9 cellular contexts compared by ENCODE assay signal in genomic region chr19:41927810-41928192, GRCh38. TPM values are rescaled to one million over a fixed set of nuclear protein-coding genes. Genes with fewer than 3 reads are reported as not detected.
DNase-seq lines count a peak whose midpoint lies in the region; ATAC-seq, FAIRE-seq and TF ChIP-seq lines count a peak whose summit lies in the region.
"Had no signal": no experiment of that assay in that cellular context is flagged by ENCODE, and none has a peak within 500 bp of the region (broad histone marks: within the 10 kb centered on the region; RNA-seq: fewer than 3 reads in every experiment).

No MANE protein-coding gene starts in this region.

- peaks cover 3% of the 10 kb centered on the region for H3K36me3 Mint-ChIP-seq in activated naive CD8-positive, alpha-beta T cell
- H3K36me3 Mint-ChIP-seq in type B pancreatic cell: no peaks in the 10 kb centered on the region

- H3K9me1 ChIP-seq in keratinocyte (ENCODE audit: control insufficient read depth, extremely low read depth, insufficient read depth, low read length): no peaks in the 10 kb centered on the region

- no peaks in the 10 kb centered on the region for H3K79me2 ChIP-seq in keratinocyte (ENCODE audit: control insufficient read depth, insufficient read depth, low read length)

- peak overlapping the region; percentile 91 for H3K4me2 ChIP-seq in keratinocyte (ENCODE audit: control insufficient read depth, extremely low read depth, insufficient read depth, low read depth, low read length)

- no peak for FAIRE-seq in keratinocyte (lab: Jason Lieb, UNC)

- H3K36me3 ChIP-seq in keratinocyte (ENCODE audit: control insufficient read depth in 2 of 2, extremely low read depth in 1 of 2, insufficient read depth in 2 of 2, low read length in 2 of 2): no peaks in the 10 kb centered on the region

- H2AFZ ChIP-seq in keratinocyte (ENCODE audit: control insufficient read depth, low read length): no peak overlapping the region

- peaks cover 6% of the 10 kb centered on the region for H3K4me1 ChIP-seq in keratinocyte (ENCODE audit: control insufficient read depth, extremely low read depth, insufficient read depth, low read length)

- no peak for TF ChIP-seq CTCF in keratinocyte (optimal IDR thresholded peaks at IDR 0.05 in 1 of 3, IDR thresholded peaks at IDR 0.05 in 1 of 3, conservative IDR thresholded peaks at IDR 0.05 in 1 of 3; ENCODE audit: extremely low read depth in 1 of 3, insufficient read depth in 2 of 3, low read length in 3 of 3)
- no peak for TF ChIP-seq CTCF in type B pancreatic cell (conservative IDR thresholded peaks at IDR 0.05)

- H3K4me1 Mint-ChIP-seq in activated naive CD8-positive, alpha-beta T cell (ENCODE audit: low read depth): peaks cover 36% of the 10 kb centered on the region
- H3K4me1 Mint-ChIP-seq in type B pancreatic cell (ENCODE audit: unreplicated experiment): peaks cover 7% of the 10 kb centered on the region

- no peaks in the 10 kb centered on the region for H3K27me3 Mint-ChIP-seq in activated naive CD8-positive, alpha-beta T cell
- H3K27me3 Mint-ChIP-seq in type B pancreatic cell: peaks cover 53% of the 10 kb centered on the region

- H3K27ac ChIP-seq in keratinocyte (ENCODE audit: control insufficient read depth, insufficient read depth, low read length): no peak overlapping the region

- H4K20me1 ChIP-seq in keratinocyte (ENCODE audit: control insufficient read depth, extremely low read depth, insufficient read depth, low read length): peaks cover 6% of the 10 kb centered on the region

- peak overlapping the region; percentile 87 for H3K4me3 Mint-ChIP-seq in activated naive CD8-positive, alpha-beta T cell
- H3K4me3 Mint-ChIP-seq in type B pancreatic cell: peak overlapping the region; percentile 75

- DNase-seq in Right ventricle myocardium superior (no peak), cardiac septum (ENCODE audit: low spot score) (no peak), keratinocyte (ENCODE audit: low read depth, low spot score) (no peak), type B pancreatic cell (ENCODE audit: extremely low spot score, unreplicated experiment) (no peak), posterior vena cava (ENCODE audit: low spot score) (no peak), NCI-H1436 (lab: John Stamatoyannopoulos, UW) (no peak), H4 (ENCODE audit: low spot score) (no peak)

- no peak overlapping the region for H3K9ac ChIP-seq in keratinocyte (ENCODE audit: control insufficient read depth, extremely low read depth, insufficient read depth, low read length)

- dilution Hi-C loops in keratinocyte (cut with MboI; ENCODE audit: extremely low pct_ligation_motif_present, low sequenced_read_pairs): no loop called here

- peak; percentile 8 for ATAC-seq in Right ventricle myocardium superior (ENCODE audit: poor library complexity)

- peak overlapping the region in 2 of 3 experiments; percentile 29 to 56 for H3K4me3 ChIP-seq in keratinocyte (ENCODE audit: control insufficient read depth in 2 of 3, extremely low read depth in 1 of 3, insufficient read depth in 2 of 3, low read depth in 1 of 3, low read length in 3 of 3)

- H3K27me3 ChIP-seq in keratinocyte (ENCODE audit: control insufficient read depth, extremely low read depth, insufficient read depth, low read length): peaks cover 94% of the 10 kb centered on the region

- no peak overlapping the region for H3K27ac Mint-ChIP-seq in activated naive CD8-positive, alpha-beta T cell
- no peak overlapping the region for H3K27ac Mint-ChIP-seq in type B pancreatic cell

- intact Hi-C loops in Right ventricle myocardium superior (cut with DNase I) (no loop called here), cardiac septum (cut with DNase I) (no loop called here), posterior vena cava (cut with DNase I) (no loop called here)

- no peaks in the 10 kb centered on the region for H3K9me3 Mint-ChIP-seq in activated naive CD8-positive, alpha-beta T cell (ENCODE audit: low read depth)
- H3K9me3 Mint-ChIP-seq in type B pancreatic cell: no peaks in the 10 kb centered on the region

- H3K9me3 ChIP-seq in keratinocyte (ENCODE audit: control insufficient read depth, low read depth, low read length): no peaks in the 10 kb centered on the region

RNA-seq across cellular contexts. Expression of gene ERFL, which starts 0.4 kb away (rescaled TPM):
- total RNA-seq in Right ventricle myocardium superior (not detected), cardiac septum (not detected), type B pancreatic cell (ENCODE audit: low replicate concordance) (0.17 and 0.24 TPM in 2 replicates), posterior vena cava (under 1 TPM in 1 of 2 donors, not detected in 1; 0.38 TPM)
- not detected in 3 replicates for polyA plus RNA-seq in keratinocyte
- polyA plus RNA-seq in keratinocyte (2011; ENCODE audit: low read depth): not detected
- polyA plus RNA-seq in keratinocyte (2011; cell fraction: cytosol; rRNA removed): not detected in 2 replicates
- 0.15 TPM in 1 of 2 replicates, not detected in the other for polyA plus RNA-seq in keratinocyte (2011; cell fraction: nucleus; rRNA removed)
- 0.31 TPM in 1 of 2 replicates, not detected in the other for polyA plus RNA-seq in keratinocyte (2012; ENCODE audit: low replicate concordance)
- polyA minus RNA-seq in keratinocyte: not detected in 3 replicates
- not detected for polyA minus RNA-seq in keratinocyte (2011; cell fraction: cytosol; rRNA and poly(A)+ RNA removed)
- polyA minus RNA-seq in keratinocyte (2011; cell fraction: nucleus; rRNA and poly(A)+ RNA removed): not detected in 2 replicates
- total RNA-seq in H4 (2014; rRNA removed; shearing (Covaris generic)): not detected in 2 replicates
- total RNA-seq: myocyte had no signal

RNA-seq across cellular contexts. Expression of gene RABAC1, which starts 31.3 kb away (rescaled TPM):
- total RNA-seq in Right ventricle myocardium superior (62.1 TPM), cardiac septum (92.0 TPM), type B pancreatic cell (ENCODE audit: low replicate concordance) (124 and 140 TPM in 2 replicates), posterior vena cava (100 to 1,000 TPM; 186 to 191 TPM)
- 107 to 232 TPM (median 132 TPM) in 3 replicates for polyA plus RNA-seq in keratinocyte
- 8.6 TPM for polyA plus RNA-seq in keratinocyte (2011; ENCODE audit: low read depth)
- polyA plus RNA-seq in keratinocyte (2011; cell fraction: cytosol; rRNA removed): 114 and 253 TPM in 2 replicates
- polyA plus RNA-seq in keratinocyte (2011; cell fraction: nucleus; rRNA removed): 174 and 215 TPM in 2 replicates
- 144 and 232 TPM in 2 replicates for polyA plus RNA-seq in keratinocyte (2012; ENCODE audit: low replicate concordance)
- polyA minus RNA-seq in keratinocyte: 61.4 to 131 TPM (median 107 TPM) in 3 replicates
- 174 TPM for polyA minus RNA-seq in keratinocyte (2011; cell fraction: cytosol; rRNA and poly(A)+ RNA removed)
- polyA minus RNA-seq in keratinocyte (2011; cell fraction: nucleus; rRNA and poly(A)+ RNA removed): 49.5 and 50.8 TPM in 2 replicates
- 149 and 167 TPM in 2 replicates for total RNA-seq in H4 (2014; rRNA removed; shearing (Covaris generic))

RNA-seq across cellular contexts. Expression of gene ARHGEF1, which starts 44.8 kb away (rescaled TPM):
- total RNA-seq in Right ventricle myocardium superior (30.1 TPM), cardiac septum (37.9 TPM), type B pancreatic cell (ENCODE audit: low replicate concordance) (51.7 and 58.9 TPM in 2 replicates), posterior vena cava (10 to 100 TPM; 73.4 to 73.7 TPM)
- 30.5 to 58.4 TPM (median 43.1 TPM) in 3 replicates for polyA plus RNA-seq in keratinocyte
- 40.1 TPM for polyA plus RNA-seq in keratinocyte (2011; ENCODE audit: low read depth)
- 22.2 and 45.2 TPM in 2 replicates for polyA plus RNA-seq in keratinocyte (2011; cell fraction: cytosol; rRNA removed)
- 131 and 160 TPM in 2 replicates for polyA plus RNA-seq in keratinocyte (2011; cell fraction: nucleus; rRNA removed)
- 58.9 and 76.2 TPM in 2 replicates for polyA plus RNA-seq in keratinocyte (2012; ENCODE audit: low replicate concordance)
- 24.0 to 57.3 TPM (median 26.1 TPM) in 3 replicates for polyA minus RNA-seq in keratinocyte
- polyA minus RNA-seq in keratinocyte (2011; cell fraction: cytosol; rRNA and poly(A)+ RNA removed): 106 TPM
- polyA minus RNA-seq in keratinocyte (2011; cell fraction: nucleus; rRNA and poly(A)+ RNA removed): 55.5 and 58.3 TPM in 2 replicates
- 14.5 and 15.9 TPM in 2 replicates for total RNA-seq in H4 (2014; rRNA removed; shearing (Covaris generic))

RNA-seq across cellular contexts. Expression of gene CD79A, which starts 50.7 kb away (rescaled TPM):
- total RNA-seq in Right ventricle myocardium superior: not detected
- not detected for total RNA-seq in cardiac septum
- 0.07 to 0.19 TPM (median 0.14 TPM) in 3 replicates for polyA plus RNA-seq in keratinocyte
- not detected for polyA plus RNA-seq in keratinocyte (2011; ENCODE audit: low read depth)
- polyA plus RNA-seq in keratinocyte (2011; cell fraction: cytosol; rRNA removed): 0.07 TPM in 1 of 2 replicates, not detected in the other
- not detected in 2 replicates for polyA plus RNA-seq in keratinocyte (2011; cell fraction: nucleus; rRNA removed)
- polyA plus RNA-seq in keratinocyte (2012; ENCODE audit: low replicate concordance): 0.17 and 0.32 TPM in 2 replicates
- polyA minus RNA-seq in keratinocyte: 0.26 to 0.29 TPM in 2 of 3 replicates, not detected in the other
- not detected for polyA minus RNA-seq in keratinocyte (2011; cell fraction: cytosol; rRNA and poly(A)+ RNA removed)
- polyA minus RNA-seq in keratinocyte (2011; cell fraction: nucleus; rRNA and poly(A)+ RNA removed): not detected in 2 replicates
- 0.48 and 0.52 TPM in 2 replicates for total RNA-seq in type B pancreatic cell (ENCODE audit: low replicate concordance)
- total RNA-seq in posterior vena cava: under 1 TPM; 0.52 to 0.97 TPM
- total RNA-seq in H4 (2014; rRNA removed; shearing (Covaris generic)): not detected in 2 replicates
